ENCODE assay signal across 16 cellular contexts in the genomic region with DNA sequence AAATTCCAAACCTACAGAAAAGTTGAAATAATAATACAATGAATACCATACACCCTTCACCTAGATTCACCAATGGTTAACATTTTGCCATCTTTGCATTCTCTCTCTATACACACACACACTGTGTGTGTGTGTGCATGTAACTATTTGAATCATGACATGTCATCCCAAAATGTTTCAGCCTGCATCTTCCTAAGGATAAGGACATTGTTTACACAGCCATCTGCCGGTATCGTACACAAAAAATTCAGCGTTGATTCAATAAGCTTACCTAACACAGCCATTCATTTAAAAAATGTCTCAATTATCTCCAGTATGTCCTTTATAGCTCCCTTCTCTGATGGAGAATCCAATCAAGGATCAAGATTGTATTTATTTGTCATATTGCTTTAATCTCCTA. TPM values are rescaled to one million over a fixed set of nuclear protein-coding genes. Genes with fewer than 3 reads are reported as not detected.
A peak's percentile ranks its signal among the peaks of the same experiment; 100 is the strongest.
DNase-seq lines count a peak whose midpoint lies in the region; ATAC-seq, FAIRE-seq and TF ChIP-seq lines count a peak whose summit lies in the region.
"Had no signal": no experiment of that assay in that cellular context is flagged by ENCODE, and none has a peak within 500 bp of the region (broad histone marks: within the 10 kb centered on the region; RNA-seq: fewer than 3 reads in every experiment).

No MANE protein-coding gene starts in this region.

- H3K4me3 ChIP-seq in gastroesophageal sphincter (no peak overlapping the region), stomach smooth muscle (ENCODE audit: low read length in 2 of 2) (no peak overlapping the region), Peyer's patch (no peak overlapping the region)

- no peak for TF ChIP-seq EP300 in gastroesophageal sphincter (IDR thresholded peaks at IDR 0.05)

- peak; percentile 66 for FAIRE-seq in D721Med (lab: Jason Lieb, UNC)
- FAIRE-seq: H54 had no signal

- H3K9me3 ChIP-seq in gastroesophageal sphincter = no peaks in the 10 kb centered on the region
- H3K9me3 ChIP-seq in stomach smooth muscle (ENCODE audit: control insufficient read depth in 2 of 2, low read length in 2 of 2) = no peaks in the 10 kb centered on the region
- no peaks in the 10 kb centered on the region for H3K9me3 ChIP-seq in Peyer's patch

- WGBS in gastroesophageal sphincter (ENCODE audit: low coverage in 1 of 2), 2 donors = 36 to 46% methylated on average over 3 of the region's 3 CpGs

- no peak for DNase-seq in D721Med (ENCODE audit: insufficient read length, low spot score)
- peak; percentile 59 for DNase-seq in NCI-H82 (lab: John Stamatoyannopoulos, UW)
- DNase-seq in Peyer's patch = no peak
- DNase-seq in activated gamma-delta T cell treated with Interleukin-2 at 50 U/mL for 16 hours = no peak
- DNase-seq: CD4-positive, CD25-positive, alpha-beta regulatory T cell; DMS53; HFFc6; Kasumi-1; MM.1S; NCI-H1105; NCI-H187; NCI-H774 had no signal

- H3K27ac ChIP-seq in gastroesophageal sphincter = peak overlapping the region in 3 of 4 donors; percentile 18 to 97 (median 95)
- H3K27ac ChIP-seq in stomach smooth muscle (ENCODE audit: low read length) = peak overlapping the region; percentile 99
- no peak overlapping the region for H3K27ac ChIP-seq in Peyer's patch

- TF ChIP-seq POLR2A in gastroesophageal sphincter (IDR thresholded peaks at IDR 0.05) (no peak), Peyer's patch (IDR thresholded peaks at IDR 0.05) (no peak)

- TF ChIP-seq CTCF in D721Med (IDR thresholded peaks at IDR 0.05; ENCODE audit: insufficient read depth, missing control alignments) = no peak
- no peak for TF ChIP-seq CTCF in gastroesophageal sphincter (IDR thresholded peaks at IDR 0.05)
- TF ChIP-seq CTCF in Peyer's patch (IDR thresholded peaks at IDR 0.05) = no peak

- ATAC-seq in gastroesophageal sphincter = no peak
- no peak for ATAC-seq in GM18873 (IDR thresholded peaks at IDR 0.05; ENCODE audit: low FRiP score, unreplicated experiment)

- H3K4me1 ChIP-seq in gastroesophageal sphincter = peaks cover 6 to 87% (median 36%) of the 10 kb centered on the region in 3 donors
- H3K4me1 ChIP-seq in stomach smooth muscle (ENCODE audit: control insufficient read depth, insufficient read depth, low read length) = peaks cover 72% of the 10 kb centered on the region
- H3K4me1 ChIP-seq in Peyer's patch = peaks cover 0 to 18% (median 3%) of the 10 kb centered on the region in 4 donors

- H3K27me3 ChIP-seq in gastroesophageal sphincter = no peaks in the 10 kb centered on the region
- H3K27me3 ChIP-seq in stomach smooth muscle (ENCODE audit: control insufficient read depth in 1 of 2, insufficient read depth in 2 of 2, low read length in 2 of 2) = no peaks in the 10 kb centered on the region
- no peaks in the 10 kb centered on the region for H3K27me3 ChIP-seq in Peyer's patch

- no peak overlapping the region for H3K9ac ChIP-seq in stomach smooth muscle (ENCODE audit: low read length in 2 of 2)

- H3K36me3 ChIP-seq in gastroesophageal sphincter (no peaks in the 10 kb centered on the region), stomach smooth muscle (ENCODE audit: control insufficient read depth in 2 of 2, insufficient read depth in 2 of 2, low read length in 2 of 2) (no peaks in the 10 kb centered on the region), Peyer's patch (no peaks in the 10 kb centered on the region)

RNA-seq across cellular contexts. Expression of a gene that starts 3.9 kb away (rescaled TPM):
- total RNA-seq in gastroesophageal sphincter (100 to 1,000 TPM; 333 to 451 (median 412) TPM), Peyer's patch (10 to 100 TPM in 3 of 4 donors, 1 to 10 TPM in 1; 9.1 to 27.3 (median 23.4) TPM)

RNA-seq across cellular contexts. Expression of a gene that starts 19.6 kb away (rescaled TPM):
- total RNA-seq in gastroesophageal sphincter = 10 to 100 TPM; 39.0 to 53.8 (median 47.2) TPM
- 10 to 100 TPM; 21.5 to 42.6 (median 38.8) TPM for total RNA-seq in Peyer's patch

RNA-seq across cellular contexts. Expression of a gene that starts 19.8 kb away (rescaled TPM):
- total RNA-seq in gastroesophageal sphincter = 10 to 100 TPM; 19.2 to 52.6 (median 25.1) TPM
- 10 to 100 TPM; 20.7 to 31.4 (median 27.0) TPM for total RNA-seq in Peyer's patch

RNA-seq across cellular contexts. Expression of a gene that starts 30.3 kb away (rescaled TPM):
- total RNA-seq in gastroesophageal sphincter = 100 to 1,000 TPM; 106 to 194 (median 148) TPM
- 100 to 1,000 TPM; 185 to 403 (median 242) TPM for total RNA-seq in Peyer's patch

RNA-seq across cellular contexts. Expression of a gene that starts 31.1 kb away (rescaled TPM):
- total RNA-seq in gastroesophageal sphincter = 10 to 100 TPM; 18.4 to 27.8 (median 20.9) TPM
- 10 to 100 TPM; 35.3 to 64.8 (median 47.0) TPM for total RNA-seq in Peyer's patch

Comparison
In these comparisons a context has a peak if more than half of its experiments do, and no peak if none do; other contexts are left out.
1. H3K27ac ChIP-seq: peak in gastroesophageal sphincter (3 of 4) and stomach smooth muscle (single experiment); none in Peyer's patch (0 of 4).
2. RNA of a gene that starts 3.9 kb away (total RNA-seq): 333 to 451 TPM in gastroesophageal sphincter; 9.1 to 27.3 TPM in Peyer's patch; every median in the first group is over 10 times any median in the second.